In the genomic region with DNA sequence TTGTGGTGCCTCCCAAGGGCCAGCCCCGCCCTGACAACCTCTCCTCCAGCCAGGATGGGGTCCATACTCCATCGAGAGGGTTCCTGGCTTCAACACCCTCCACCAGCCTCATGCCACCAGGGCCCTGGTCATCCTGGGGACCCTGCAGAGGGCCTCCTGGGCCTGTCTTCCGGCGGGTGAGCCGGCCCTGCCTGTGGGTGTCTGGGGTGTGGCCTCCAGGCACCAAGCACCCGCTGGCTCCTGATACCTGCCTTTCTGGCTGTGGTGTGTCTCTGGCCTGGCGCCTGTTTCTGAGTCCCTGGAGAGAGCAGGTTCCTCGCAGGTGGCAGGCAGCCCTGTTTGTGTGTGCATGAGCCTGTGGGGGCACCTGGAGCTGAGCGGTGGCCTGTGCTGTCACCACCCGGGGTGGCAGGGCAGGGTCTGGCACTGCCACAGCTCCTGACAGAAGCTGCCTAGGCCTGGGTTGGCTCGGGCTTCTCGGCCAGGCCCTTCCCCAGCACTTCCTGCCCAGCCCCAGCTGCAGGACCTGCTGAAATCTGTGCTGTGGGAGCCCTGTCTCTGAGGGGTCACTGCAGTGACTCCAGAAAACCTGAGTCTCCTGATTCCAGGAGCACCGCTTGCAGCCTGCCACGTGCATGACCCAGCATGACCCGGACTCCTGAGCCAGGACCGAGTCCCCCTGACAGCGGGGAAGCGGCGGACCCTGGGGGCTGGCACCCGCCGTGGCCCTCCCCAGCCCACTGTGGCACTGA, we compare ENCODE assay signal across 7 cellular contexts. TPM values are rescaled to one million over a fixed set of nuclear protein-coding genes. Genes with fewer than 3 reads are reported as not detected.
A peak's percentile ranks its signal among the peaks of the same experiment; 100 is the strongest.
DNase-seq lines count a peak whose midpoint lies in the region; ATAC-seq and TF ChIP-seq lines count a peak whose summit lies in the region.
"Had no signal": no experiment of that assay in that cellular context is flagged by ENCODE, and none has a peak within 500 bp of the region (broad histone marks: within the 10 kb centered on the region; RNA-seq: fewer than 3 reads in every experiment).

No MANE protein-coding gene starts in this region.

- no peak overlapping the region for H3K27ac ChIP-seq in mesendoderm (ENCODE audit: low read depth, low read length)

- H2AK5ac ChIP-seq in mesendoderm (ENCODE audit: low read length): no peak overlapping the region

- H3K56ac ChIP-seq in mesendoderm (ENCODE audit: low read length): peak overlapping the region; percentile 84

- H3K4me1 Mint-ChIP-seq in T-helper 1 cell treated with Interleukin-12 subunit alpha and Interleukin-12 subunit beta and Interleukin-4 antibody, amounts not matched to agents 30 μg/mL and 1 μg/mL, for 36 hours (ENCODE audit: low read depth): peaks cover 30% of the 10 kb centered on the region

- H3K36me3 Mint-ChIP-seq in T-helper 1 cell treated with Interleukin-12 subunit alpha and Interleukin-12 subunit beta and Interleukin-4 antibody, amounts not matched to agents 30 μg/mL and 1 μg/mL, for 36 hours (ENCODE audit: low read depth): peaks cover 4% of the 10 kb centered on the region

- no peak overlapping the region for H2BK15ac ChIP-seq in mesendoderm (replicated peaks; ENCODE audit: low read depth)

- peak; percentile 8 for TF ChIP-seq POLR2A in GM18526 (IDR thresholded peaks at IDR 0.05; ENCODE audit: extremely low read depth, insufficient read length)

- H3K79me1 ChIP-seq in mesendoderm (ENCODE audit: low read length): no peaks in the 10 kb centered on the region

- H3K9ac ChIP-seq in mesendoderm (ENCODE audit: low read length): peak overlapping the region; percentile 57

- H2BK5ac ChIP-seq in mesendoderm (ENCODE audit: low read length): no peak overlapping the region

- no peak overlapping the region for H3K4me2 ChIP-seq in mesendoderm (ENCODE audit: low read length)

- no CpG with 5 or more reads among the region's 21 CpGs for WGBS in mesendoderm (ENCODE audit: extremely low coverage, insufficient coverage, low lambda C conversion rate)

- H3K4me3 Mint-ChIP-seq in T-helper 1 cell treated with Interleukin-12 subunit alpha and Interleukin-12 subunit beta and Interleukin-4 antibody, amounts not matched to agents 30 μg/mL and 1 μg/mL, for 36 hours: peak overlapping the region; percentile 14

- H3K4ac ChIP-seq in mesendoderm (ENCODE audit: low read depth, low read length): no peak overlapping the region

- H3K27me3 ChIP-seq in mesendoderm (ENCODE audit: insufficient read depth, low read length, poor library complexity): no peaks in the 10 kb centered on the region

- no peak for DNase-seq in mesendoderm
- no peak for DNase-seq in NCI-H748 (lab: John Stamatoyannopoulos, UW; ENCODE audit: unreplicated experiment)
- no peak for DNase-seq in GDM1 (lab: John Stamatoyannopoulos, UW)
- DNase-seq: NK-92 treated with Interleukin-12 subunit alpha and Interleukin-12 subunit beta, amount 100 ng/mL, for 24 hours had no signal

- H3K4me3 ChIP-seq in mesendoderm (ENCODE audit: low read length): no peak overlapping the region

- no peak overlapping the region for H4K5ac ChIP-seq in mesendoderm (ENCODE audit: low read length)

- no peaks in the 10 kb centered on the region for H3K4me1 ChIP-seq in mesendoderm (ENCODE audit: control insufficient read depth, low read depth, low read length)

- no peaks in the 10 kb centered on the region for H3K36me3 ChIP-seq in mesendoderm (ENCODE audit: control insufficient read depth, insufficient read depth, low read length)

- peak overlapping the region; percentile 62 for H3K27ac Mint-ChIP-seq in T-helper 1 cell treated with Interleukin-12 subunit alpha and Interleukin-12 subunit beta and Interleukin-4 antibody, amounts not matched to agents 30 μg/mL and 1 μg/mL, for 36 hours

- H2BK120ac ChIP-seq in mesendoderm (ENCODE audit: low read depth, low read length): no peak overlapping the region

- no peaks in the 10 kb centered on the region for H3K9me3 Mint-ChIP-seq in T-helper 1 cell treated with Interleukin-12 subunit alpha and Interleukin-12 subunit beta and Interleukin-4 antibody, amounts not matched to agents 30 μg/mL and 1 μg/mL, for 36 hours

- H3K23ac ChIP-seq in mesendoderm (ENCODE audit: low read length): no peak overlapping the region

- no peaks in the 10 kb centered on the region for H3K79me2 ChIP-seq in mesendoderm (ENCODE audit: control insufficient read depth, insufficient read depth, low read length)

- no peak overlapping the region for H3K18ac ChIP-seq in mesendoderm (ENCODE audit: low read length)

- no peak for ATAC-seq in HG02759 (IDR thresholded peaks at IDR 0.05; ENCODE audit: unreplicated experiment)

- H4K8ac ChIP-seq in mesendoderm (ENCODE audit: low read depth, low read length): no peak overlapping the region

- no peaks in the 10 kb centered on the region for H3K27me3 Mint-ChIP-seq in T-helper 1 cell treated with Interleukin-12 subunit alpha and Interleukin-12 subunit beta and Interleukin-4 antibody, amounts not matched to agents 30 μg/mL and 1 μg/mL, for 36 hours (ENCODE audit: low read depth)

RNA-seq across cellular contexts. Expression of gene ADAM8, which starts 18.4 kb away (rescaled TPM):
- 0.27 TPM for polyA plus RNA-seq in mesendoderm (2013, experiment 1 of 2)
- 0.28 TPM for polyA plus RNA-seq in mesendoderm (2013, experiment 2 of 2)

RNA-seq across cellular contexts. Expression of gene VENTX, which starts 20.6 kb away (rescaled TPM):
- polyA plus RNA-seq in mesendoderm (2013, experiment 1 of 2): 2.1 TPM
- polyA plus RNA-seq in mesendoderm (2013, experiment 2 of 2): 2.0 TPM

RNA-seq across cellular contexts. Expression of gene UTF1, which starts 28.2 kb away (rescaled TPM):
- polyA plus RNA-seq in mesendoderm (2013, experiment 1 of 2): 2.4 TPM
- 1.9 TPM for polyA plus RNA-seq in mesendoderm (2013, experiment 2 of 2)

RNA-seq across cellular contexts. Expression of gene TUBGCP2, which starts 50.4 kb away (rescaled TPM):
- polyA plus RNA-seq in mesendoderm (2013, experiment 1 of 2): 33.5 TPM
- polyA plus RNA-seq in mesendoderm (2013, experiment 2 of 2): 31.8 TPM

RNA-seq across cellular contexts. Expression of gene ZNF511, which starts 50.5 kb away (rescaled TPM):
- 29.7 TPM for polyA plus RNA-seq in mesendoderm (2013, experiment 1 of 2)
- 31.2 TPM for polyA plus RNA-seq in mesendoderm (2013, experiment 2 of 2)
